1 cellular context compared by ENCODE assay signal in genomic region chr3:122094693-122095092, GRCh38.
TF ChIP-seq lines count a peak whose summit lies in the region.

No MANE protein-coding gene starts in this region.

TF ChIP-seq in WTC11, 78 proteins besides CTCF, POLR2A, EP300 and RAD21 (continued from another document):
- TF ChIP-seq ZBTB43 (CRISPR knock-in tag; IDR thresholded peaks at IDR 0.05) = no peak
- TF ChIP-seq ATF1 (CRISPR knock-in tag; IDR thresholded peaks at IDR 0.05) = no peak
- no peak for TF ChIP-seq SP1 (CRISPR knock-in tag; conservative IDR thresholded peaks at IDR 0.05)
- TF ChIP-seq ZNF425 (CRISPR knock-in tag; conservative IDR thresholded peaks at IDR 0.05) = no peak
- no peak for TF ChIP-seq NR1H2 (CRISPR knock-in tag; IDR thresholded peaks at IDR 0.05)
- TF ChIP-seq EMX1 (CRISPR knock-in tag; IDR thresholded peaks at IDR 0.05) = no peak
- TF ChIP-seq ZNF423 (CRISPR knock-in tag; IDR thresholded peaks at IDR 0.05) = no peak
TF ChIP-seq in WTC11: peak in this region for 0.
